ENCODE assay signal across 18 cellular contexts in genomic region chr4:142473960-142474338, GRCh38.
DNase-seq lines count a peak whose midpoint lies in the region; ATAC-seq and TF ChIP-seq lines count a peak whose summit lies in the region.
"Had no signal": no experiment of that assay in that cellular context is flagged by ENCODE, and none has a peak within 500 bp of the region (broad histone marks: within the 10 kb centered on the region; RNA-seq: fewer than 3 reads in every experiment).

No MANE protein-coding gene starts in this region.

- peaks cover 12% of the 10 kb centered on the region for H3K4me1 ChIP-seq in BLaER1
- H3K4me1 ChIP-seq: neural progenitor cell had no signal

- H3K27me3 ChIP-seq in BLaER1: no peaks in the 10 kb centered on the region
- H3K27me3 ChIP-seq: neural progenitor cell, tibial artery had no signal

- peak; percentile 22 for DNase-seq in GM12865 (ENCODE audit: low read depth)
- no peak for DNase-seq in WTC11 (ENCODE audit: low spot score)
- DNase-seq in posterior vena cava (ENCODE audit: low spot score): peak; percentile 75
- DNase-seq in SKM-1 treated with dmso at 0.1 percent for 144 hours (lab: John Stamatoyannopoulos, UW; ENCODE audit: unreplicated experiment): no peak
- DNase-seq in stimulated activated CD4-positive, alpha-beta T cell treated with anti-CD3 and anti-CD28 coated beads, Interleukin-2, amount 100 ng/mL, for 24 hours: no peak
- DNase-seq: activated naive CD4-positive, alpha-beta T cell treated with anti-CD3 and anti-CD28 coated beads, Interleukin-2, amount 10 ng/mL, durations not matched to agents 7 days and 5 days; activated T-cell treated with anti-CD3 and anti-CD28 coated beads for 4 hours; endodermal cell; hippocampal formation; kidney glomerular epithelial cell; SW 1271; tibial artery had no signal

- TF ChIP-seq CTCF in GM12865 (IDR thresholded peaks at IDR 0.05; ENCODE audit: insufficient read depth, low read depth, low read length, missing control alignments) (no peak), WTC11 (IDR thresholded peaks at IDR 0.05) (no peak)

- H3K4me3 ChIP-seq in BLaER1 (no peak overlapping the region), GM12865 (ENCODE audit: low read depth, low read length) (no peak overlapping the region)
- H3K4me3 ChIP-seq: K562, neural progenitor cell, tibial artery had no signal

- no peak overlapping the region for H3K27ac Mint-ChIP-seq in WTC11
- H3K27ac Mint-ChIP-seq: activated naive CD4-positive, alpha-beta T cell treated with anti-CD3 and anti-CD28 coated beads, Interleukin-2, amount 10 ng/mL, durations not matched to agents 7 days and 5 days; endodermal cell; neural progenitor cell; stimulated activated effector memory CD8-positive, alpha-beta T cell treated with anti-CD3 and anti-CD28 coated beads, Interleukin-12 subunit alpha, Interleukin-12 subunit beta, amount 100 ng/mL, for 72 hours had no signal

- CTCF ChIA-PET in WTC11 (lab: Charles Lee): no interaction called here

- H3K4me3 Mint-ChIP-seq in WTC11: no peak overlapping the region
- H3K4me3 Mint-ChIP-seq: activated naive CD4-positive, alpha-beta T cell treated with anti-CD3 and anti-CD28 coated beads, Interleukin-2, amount 10 ng/mL, durations not matched to agents 7 days and 5 days; endodermal cell; neural progenitor cell; stimulated activated effector memory CD8-positive, alpha-beta T cell treated with anti-CD3 and anti-CD28 coated beads, Interleukin-12 subunit alpha, Interleukin-12 subunit beta, amount 100 ng/mL, for 72 hours had no signal

- ATAC-seq in WTC11 (peak; percentile 18; the same call in 1 of the 2 replicates), HG03196 (IDR thresholded peaks at IDR 0.05; ENCODE audit: unreplicated experiment) (no peak), GM21619 (IDR thresholded peaks at IDR 0.05; ENCODE audit: unreplicated experiment) (no peak)
- ATAC-seq: K562; stimulated activated effector memory CD8-positive, alpha-beta T cell treated with anti-CD3 and anti-CD28 coated beads, Interleukin-12 subunit alpha, Interleukin-12 subunit beta, amount 100 ng/mL, for 72 hours had no signal

- no peaks in the 10 kb centered on the region for H3K9me3 Mint-ChIP-seq in WTC11
- H3K9me3 Mint-ChIP-seq: endodermal cell; neural progenitor cell; stimulated activated effector memory CD8-positive, alpha-beta T cell treated with anti-CD3 and anti-CD28 coated beads, Interleukin-12 subunit alpha, Interleukin-12 subunit beta, amount 100 ng/mL, for 72 hours had no signal

- no peak overlapping the region for H3K9ac ChIP-seq in BLaER1
- H3K9ac ChIP-seq: neural progenitor cell had no signal

- peak overlapping the region; percentile 45 for H3K4me2 ChIP-seq in BLaER1
- H3K4me2 ChIP-seq: neural progenitor cell had no signal

- no peaks in the 10 kb centered on the region for H3K36me3 Mint-ChIP-seq in WTC11
- H3K36me3 Mint-ChIP-seq: neural progenitor cell; stimulated activated effector memory CD8-positive, alpha-beta T cell treated with anti-CD3 and anti-CD28 coated beads, Interleukin-12 subunit alpha, Interleukin-12 subunit beta, amount 100 ng/mL, for 72 hours had no signal

- POLR2A ChIA-PET in WTC11 (lab: Charles Lee): no interaction called here

- H3K9me3 ChIP-seq in BLaER1: no peaks in the 10 kb centered on the region
- H3K9me3 ChIP-seq: tibial artery had no signal

- intact Hi-C loops in posterior vena cava (cut with DNase I): no loop called here

- H3K4me1 Mint-ChIP-seq in WTC11: no peaks in the 10 kb centered on the region
- H3K4me1 Mint-ChIP-seq: endodermal cell, neural progenitor cell had no signal

- H3K27me3 Mint-ChIP-seq in WTC11 (ENCODE audit: low read depth): no peaks in the 10 kb centered on the region; the same call in 1 of the 2 replicates
- H3K27me3 Mint-ChIP-seq: activated naive CD4-positive, alpha-beta T cell treated with anti-CD3 and anti-CD28 coated beads, Interleukin-2, amount 10 ng/mL, durations not matched to agents 7 days and 5 days had no signal

- H3K36me3 ChIP-seq in BLaER1: no peaks in the 10 kb centered on the region
- H3K36me3 ChIP-seq: neural progenitor cell, tibial artery had no signal

- peak overlapping the region; percentile 31; the same call in 1 of the 2 replicates for H3K27ac ChIP-seq in BLaER1
- H3K27ac ChIP-seq: neural progenitor cell, tibial artery had no signal

- H4K20me1 ChIP-seq in BLaER1: no peaks in the 10 kb centered on the region

TF ChIP-seq in WTC11, 78 proteins besides CTCF, POLR2A, EP300 and RAD21:
- TF ChIP-seq AFF4 (CRISPR knock-in tag; IDR thresholded peaks at IDR 0.05; ENCODE audit: borderline replicate concordance): no peak
- no peak for TF ChIP-seq MLX (CRISPR knock-in tag; IDR thresholded peaks at IDR 0.05)
- TF ChIP-seq GRHL2 (CRISPR knock-in tag; IDR thresholded peaks at IDR 0.05; ENCODE audit: insufficient replicate concordance, severe bottlenecking): no peak
- no peak for TF ChIP-seq ATF2 (CRISPR knock-in tag; IDR thresholded peaks at IDR 0.05; ENCODE audit: borderline replicate concordance, low read depth)

Comparison
In these comparisons a context has a peak if more than half of its experiments do, and no peak if none do; other contexts are left out.
1. DNase-seq: peak in GM12865 (single experiment) and posterior vena cava (single experiment); none in WTC11 (single experiment), SKM-1 treated with dmso at 0.1 percent for 144 hours (single experiment) and stimulated activated CD4-positive, alpha-beta T cell treated with anti-CD3 and anti-CD28 coated beads, Interleukin-2, amount 100 ng/mL, for 24 hours (0 of 2).